Comparison of ENCODE assay signal across 8 cellular contexts in genomic region chr3:4994823-4995499, GRCh38. TPM values are rescaled to one million over a fixed set of nuclear protein-coding genes. Genes with fewer than 3 reads are reported as not detected.
DNase-seq lines count a peak whose midpoint lies in the region; ATAC-seq, FAIRE-seq and TF ChIP-seq lines count a peak whose summit lies in the region.

No MANE protein-coding gene starts in this region.

- no peaks in the 10 kb centered on the region for H3K36me3 Mint-ChIP-seq in brain

- TF ChIP-seq POLR2A in HepG2 (IDR thresholded peaks at IDR 0.05; ENCODE audit: insufficient read depth in 1 of 2, low read depth in 2 of 2, low read length in 2 of 2): no peak

- no peak for TF ChIP-seq EP300 in HepG2 (IDR thresholded peaks at IDR 0.05; ENCODE audit: low read depth in 2 of 2, low read length in 2 of 2)
- no peak for TF ChIP-seq EP300 in HepG2 (CRISPR knock-in tag; IDR thresholded peaks at IDR 0.05; ENCODE audit: borderline replicate concordance)

- 0 out of 2 replicates have a peak overlapping the region, but pooled peaks have one; percentile 10 for H3K9ac ChIP-seq in HepG2 (ENCODE audit: insufficient read depth, low read depth, low read length)

- no peak overlapping the region for H3K27ac ChIP-seq in HepG2 (ENCODE audit: extremely low read length, insufficient read depth, low read length)

- H3K27me3 ChIP-seq in GM06990 (replicated peaks; ENCODE audit: control insufficient read depth, insufficient read depth, low read length) (no peaks in the 10 kb centered on the region), HepG2 (ENCODE audit: control insufficient read depth in 1 of 2, insufficient read depth in 2 of 2, low read length in 2 of 2) (peaks cover 3 to 8% of the 10 kb centered on the region in 2 experiments; a peak in 3 of 5 replicates)

- CTCF ChIA-PET in HepG2 (lab: Yijun Ruan, JAX; ENCODE audit: low intra/inter-chr PET ratio, low total read pairs): no interaction called here

- peak; percentile 54 for DNase-seq in GM06990 (ENCODE audit: extremely low read depth, insufficient read length)
- DNase-seq in HepG2 (ENCODE audit: low spot score): peak; percentile 52
- peak; percentile 92 for DNase-seq in ureter (ENCODE audit: low spot score)
- DNase-seq in COR-L47 (lab: John Stamatoyannopoulos, UW): no peak
- no peak for DNase-seq in cortex of kidney (lab: John Stamatoyannopoulos, UW)
- DNase-seq in T-helper 2 cell: no peak

- ATAC-seq in HG03045 (IDR thresholded peaks at IDR 0.05; ENCODE audit: unreplicated experiment) (peak; percentile 57), HepG2 (peak; percentile 86)

- BruUV-seq in HepG2 (replicated peaks; lab: Mats Ljungman, UMichigan): no TSS peak

- no peaks in the 10 kb centered on the region for H3K27me3 Mint-ChIP-seq in brain

- H3K4me3 ChIP-seq in GM06990 (replicated peaks; ENCODE audit: low read depth, low read length) (no peak overlapping the region), HepG2 (replicated peaks in 1 of 3; ENCODE audit: insufficient read depth in 1 of 3, low read depth in 2 of 3, low read length in 3 of 3) (no peak overlapping the region)

- WGBS in HepG2 (ENCODE audit: low lambda C conversion rate): 39% methylated on average over 7 of the region's 11 CpGs

- TF ChIP-seq CTCF in GM06990 (IDR thresholded peaks at IDR 0.05; ENCODE audit: insufficient read depth, low read length, poor library complexity, severe bottlenecking) (no peak), brain (conservative IDR thresholded peaks at IDR 0.05) (no peak), HepG2 (CRISPR knock-in tag; IDR thresholded peaks at IDR 0.05) (no peak)

- no peak for TF ChIP-seq RAD21 in HepG2 (CRISPR knock-in tag; IDR thresholded peaks at IDR 0.05)

- no peaks in the 10 kb centered on the region for H4K20me1 ChIP-seq in HepG2 (ENCODE audit: insufficient read depth, low read length)

- H3K79me2 ChIP-seq in HepG2 (ENCODE audit: insufficient read depth, low read length): no peaks in the 10 kb centered on the region

- H3K36me3 ChIP-seq in GM06990 (ENCODE audit: control insufficient read depth, insufficient read depth, low read length) (no peaks in the 10 kb centered on the region), HepG2 (replicated peaks in 1 of 2; ENCODE audit: control insufficient read depth in 1 of 2, insufficient read depth in 2 of 2, low read length in 2 of 2) (no peaks in the 10 kb centered on the region)

- FAIRE-seq in HepG2 (lab: Jason Lieb, UNC): no peak

- H3K4me3 Mint-ChIP-seq in brain: no peak overlapping the region

- H3K9me3 ChIP-seq in HepG2 (ENCODE audit: low read length): no peaks in the 10 kb centered on the region

- peaks cover 11% of the 10 kb centered on the region for H3K4me1 Mint-ChIP-seq in brain

- peaks cover 30% of the 10 kb centered on the region for H3K4me1 ChIP-seq in HepG2 (ENCODE audit: insufficient read depth, low read length)

- H3K4me2 ChIP-seq in HepG2 (ENCODE audit: low read depth, low read length): peak overlapping the region; percentile 46

- H2AFZ ChIP-seq in HepG2 (ENCODE audit: low read length): peak overlapping the region; percentile 46

- in situ Hi-C loops in HepG2 (cut with HindIII; ENCODE audit: extremely low pct_ligation_motif_present, low pct_unique_long_range_greater_than_20kb): no loop called here

- peak overlapping the region in 3 of 5 experiments; percentile 31 to 59 (median 38) for H3K27ac Mint-ChIP-seq in brain

- POLR2A ChIA-PET in HepG2 (lab: Yijun Ruan, JAX): interaction anchor here (1.2 to 1.4 kb wide), 2 partner anchors 16 to 22 kb away, joined by 3 to 5 read pairs; partner anchors contain the start of gene BHLHE40

- no peaks in the 10 kb centered on the region for H3K9me3 Mint-ChIP-seq in brain

- intact Hi-C loops in HepG2 (cut with micrococcal nuclease; ENCODE audit: unreplicated experiment): no loop called here

TF ChIP-seq in HepG2, 621 proteins besides CTCF, POLR2A, EP300 and RAD21 (continues in another document):
- TF ChIP-seq ZNF7 (CRISPR knock-in tag; IDR thresholded peaks at IDR 0.05) (no peak), ZNF235 (CRISPR knock-in tag; IDR thresholded peaks at IDR 0.05; ENCODE audit: borderline replicate concordance) (no peak), JUN (CRISPR knock-in tag; IDR thresholded peaks at IDR 0.05) (peak; percentile 24; the same call in 1 of the 2 replicates), ZNF607 (CRISPR knock-in tag; IDR thresholded peaks at IDR 0.05; ENCODE audit: borderline replicate concordance) (no peak), ZFX (CRISPR knock-in tag; IDR thresholded peaks at IDR 0.05; ENCODE audit: low read depth) (0 out of 2 replicates have a peak, but pooled peaks have one; percentile 17), ZNF501 (CRISPR knock-in tag; IDR thresholded peaks at IDR 0.05) (0 out of 2 replicates have a peak, but pooled peaks have one; percentile 20), SNAPC2 (CRISPR knock-in tag; IDR thresholded peaks at IDR 0.05) (no peak), MTF2 (CRISPR knock-in tag; IDR thresholded peaks at IDR 0.05; ENCODE audit: borderline replicate concordance) (no peak), KMT2A (CRISPR knock-in tag; IDR thresholded peaks at IDR 0.05) (no peak), CEBPB (IDR thresholded peaks at IDR 0.05; ENCODE audit: borderline replicate concordance, low read depth, low read length) (peak; percentile 27; the same call in 1 of the 2 replicates), KAT2B (IDR thresholded peaks at IDR 0.05; ENCODE audit: borderline replicate concordance, low read depth, low read length) (no peak), MAFK (conservative IDR thresholded peaks at IDR 0.05 in 1 of 2, IDR thresholded peaks at IDR 0.05 in 1 of 2; ENCODE audit: low read length in 2 of 2) (peak in 1 of 2 experiments; percentile 18; a peak in 1 of 4 replicates), RXRA (CRISPR knock-in tag; IDR thresholded peaks at IDR 0.05) (peak; percentile 47; the same call in 1 of the 2 replicates), TRIM22 (IDR thresholded peaks at IDR 0.05) (no peak), ZNF775 (CRISPR knock-in tag; IDR thresholded peaks at IDR 0.05; ENCODE audit: borderline replicate concordance) (no peak), ZNF446 (CRISPR knock-in tag; IDR thresholded peaks at IDR 0.05) (no peak), ZFAT (CRISPR knock-in tag; conservative IDR thresholded peaks at IDR 0.05) (no peak), ZNF44 (CRISPR knock-in tag; IDR thresholded peaks at IDR 0.05) (no peak)
- TF ChIP-seq, protein P1, sequence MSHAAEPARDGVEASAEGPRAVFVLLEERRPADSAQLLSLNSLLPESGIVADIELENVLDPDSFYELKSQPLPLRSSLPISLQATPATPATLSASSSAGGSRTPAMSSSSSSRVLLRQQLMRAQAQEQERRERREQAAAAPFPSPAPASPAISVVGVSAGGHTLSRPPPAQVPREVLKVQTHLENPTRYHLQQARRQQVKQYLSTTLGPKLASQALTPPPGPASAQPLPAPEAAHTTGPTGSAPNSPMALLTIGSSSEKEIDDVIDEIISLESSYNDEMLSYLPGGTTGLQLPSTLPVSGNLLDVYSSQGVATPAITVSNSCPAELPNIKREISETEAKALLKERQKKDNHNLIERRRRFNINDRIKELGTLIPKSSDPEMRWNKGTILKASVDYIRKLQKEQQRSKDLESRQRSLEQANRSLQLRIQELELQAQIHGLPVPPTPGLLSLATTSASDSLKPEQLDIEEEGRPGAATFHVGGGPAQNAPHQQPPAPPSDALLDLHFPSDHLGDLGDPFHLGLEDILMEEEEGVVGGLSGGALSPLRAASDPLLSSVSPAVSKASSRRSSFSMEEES (CRISPR knock-in tag; IDR thresholded peaks at IDR 0.05): no peak

RNA-seq across cellular contexts. Expression of gene BHLHE40, which starts 15.7 kb away (rescaled TPM):
- polyA plus RNA-seq in brain (ENCODE audit: insufficient read depth, low read depth, low replicate concordance) (26.5 TPM), HepG2 (2011; rRNA removed) (51.0 and 60.0 TPM in 2 replicates)
- total RNA-seq in HepG2 (2016; rRNA removed; fragmentation: Illumina TruSeq; extraction: Trizol) (1.8 and 2.6 TPM in 2 replicates), ureter (206 TPM)
- 0.44 and 0.61 TPM in 2 replicates for total RNA-seq in HepG2 (2016; cell fraction: cytosol; rRNA removed; fragmentation: Illumina TruSeq; extraction: Trizol; ENCODE audit: low read depth)
- 2.3 and 2.7 TPM in 2 replicates for total RNA-seq in HepG2 (2016; cell fraction: insoluble cytoplasmic fraction; rRNA removed; fragmentation: Illumina TruSeq; extraction: Trizol)
- total RNA-seq in HepG2 (2016; cell fraction: membrane; rRNA removed; fragmentation: Illumina TruSeq; extraction: Trizol): 1.5 TPM in 2 replicates
- 3.0 and 4.3 TPM in 2 replicates for total RNA-seq in HepG2 (2016; cell fraction: nucleus; rRNA removed; fragmentation: Illumina TruSeq; extraction: Trizol)
- 29.3 and 36.0 TPM in 2 replicates for polyA plus RNA-seq in HepG2 (2011; cell fraction: cytosol; rRNA removed)
- 35.5 and 51.8 TPM in 2 replicates for polyA plus RNA-seq in HepG2 (2011; cell fraction: nucleus; rRNA removed)
- 145 and 159 TPM in 2 replicates for polyA plus RNA-seq in HepG2 (2012)
- 0.21 and 0.42 TPM in 2 replicates for polyA plus RNA-seq in HepG2 (2016; cell fraction: cytosol; fragmentation: Illumina TruSeq; extraction: Trizol; ENCODE audit: low read depth)
- 3.5 and 4.1 TPM in 2 replicates for polyA plus RNA-seq in HepG2 (2016; cell fraction: insoluble cytoplasmic fraction; fragmentation: Illumina TruSeq; extraction: Trizol; ENCODE audit: low read depth)
- polyA plus RNA-seq in HepG2 (2016; cell fraction: membrane; fragmentation: Illumina TruSeq; extraction: Trizol; ENCODE audit: low read depth): 0.93 and 1.1 TPM in 2 replicates
- polyA plus RNA-seq in HepG2 (2016; cell fraction: nucleus; fragmentation: Illumina TruSeq; extraction: Trizol; ENCODE audit: insufficient read depth, low read depth): 5.9 and 7.0 TPM in 2 replicates
- polyA minus RNA-seq in HepG2 (2011; rRNA and poly(A)+ RNA removed; ENCODE audit: low replicate concordance): 17.6 and 68.5 TPM in 2 replicates
- 59.1 and 63.2 TPM in 2 replicates for polyA minus RNA-seq in HepG2 (2011; cell fraction: cytosol; rRNA and poly(A)+ RNA removed)
- 23.0 and 31.6 TPM in 2 replicates for polyA minus RNA-seq in HepG2 (2011; cell fraction: nucleus; rRNA and poly(A)+ RNA removed)

Comparison
In these comparisons a context has a peak if more than half of its experiments do, and no peak if none do; other contexts are left out.
1. DNase-seq: peak in GM06990 (single experiment), HepG2 (single experiment) and ureter (single experiment); none in COR-L47 (single experiment), cortex of kidney (single experiment) and T-helper 2 cell (0 of 5).
2. RNA of gene BHLHE40, which starts 15.7 kb away (total RNA-seq): 206 TPM in ureter (single experiment); 0.44 to 4.3 TPM in HepG2; every median in the first group is over 10 times any median in the second.